Comparison of ENCODE assay signal across 16 cellular contexts in genomic region chr4:14867847-14868246, GRCh38.
DNase-seq lines count a peak whose midpoint lies in the region; ATAC-seq lines count a peak whose summit lies in the region.
"Had no signal": no experiment of that assay in that cellular context is flagged by ENCODE, and none has a peak within 500 bp of the region (broad histone marks: within the 10 kb centered on the region; RNA-seq: fewer than 3 reads in every experiment).

No MANE protein-coding gene starts in this region.

- H3K27ac ChIP-seq in temporal lobe (ENCODE audit: low read depth, low read length) = peak overlapping the region; percentile 55
- H3K27ac ChIP-seq: A549, foreskin keratinocyte had no signal

- ATAC-seq in Right ventricle myocardium superior (ENCODE audit: poor library complexity) (peak; percentile 42), left cardiac atrium (no peak), HG03520 (IDR thresholded peaks at IDR 0.05; ENCODE audit: unreplicated experiment) (no peak), GM21717 (IDR thresholded peaks at IDR 0.05; ENCODE audit: unreplicated experiment) (no peak)
- ATAC-seq: A549, foreskin keratinocyte, Right ventricle myocardium inferior had no signal

- DNase-seq in Right ventricle myocardium superior = no peak
- no peak for DNase-seq in left cardiac atrium
- peak; percentile 54 for DNase-seq in NCI-H748 treated with DMSO at 0.1 percent for 48 hours (lab: John Stamatoyannopoulos, UW)
- DNase-seq in iPS-NIHi11 (ENCODE audit: low spot score) = peak; percentile 20
- no peak for DNase-seq in T-helper 1 cell
- DNase-seq: activated gamma-delta T cell; aorta; DMS79; foreskin keratinocyte; NCI-H187; stimulated activated naive CD4-positive, alpha-beta T cell had no signal

- intact Hi-C loops in Right ventricle myocardium superior (cut with DNase I) (no loop called here), left cardiac atrium (cut with DNase I) (no loop called here)

Comparison
In these comparisons a context has a peak if more than half of its experiments do, and no peak if none do; other contexts are left out.
1. DNase-seq: peak in NCI-H748 treated with DMSO at 0.1 percent for 48 hours (single experiment) and iPS-NIHi11 (single experiment); none in Right ventricle myocardium superior (single experiment), left cardiac atrium (single experiment) and T-helper 1 cell (0 of 5).